ENCODE assay signal across 23 cellular contexts in the genomic region with DNA sequence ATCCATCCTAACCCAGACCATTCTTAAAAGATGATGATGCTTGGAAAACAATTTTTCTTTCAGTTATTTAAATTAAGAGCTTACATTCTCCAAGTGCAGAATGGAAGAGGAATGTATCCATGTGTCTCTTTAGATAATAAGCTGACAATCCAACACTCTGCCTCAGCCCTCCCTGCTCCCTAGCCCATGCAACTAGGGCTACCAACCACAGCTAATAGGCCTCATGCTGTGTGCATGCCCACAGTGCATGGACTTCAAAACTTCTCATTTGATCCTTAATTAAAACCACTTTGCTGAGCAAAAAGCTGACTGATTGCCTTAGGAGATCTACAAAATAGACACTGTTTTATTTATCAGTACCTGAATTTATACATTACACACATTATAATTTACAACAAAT.
"Had no signal": no experiment of that assay in that cellular context is flagged by ENCODE, and none has a peak within 500 bp of the region (broad histone marks: within the 10 kb centered on the region; RNA-seq: fewer than 3 reads in every experiment).

No MANE protein-coding gene starts in this region.

- H3K9me3 Mint-ChIP-seq: endodermal cell, mesothelial cell of epicardium had no signal

- H3K4me3 ChIP-seq: colonic mucosa, esophagus squamous epithelium, gastrocnemius medialis, heart right ventricle, left lung, lower lobe of right lung, mucosa of descending colon had no signal

- H3K27me3 Mint-ChIP-seq: dendritic cell treated with granulocyte-macrophage colony-stimulating factor and Interleukin-4, amounts not matched to agents 40 ng/mL and 50 ng/mL, for 4 days; effector memory CD8-positive, alpha-beta T cell had no signal

- H3K4me3 Mint-ChIP-seq: dendritic cell treated with granulocyte-macrophage colony-stimulating factor and Interleukin-4, amounts not matched to agents 40 ng/mL and 50 ng/mL, for 4 days; endodermal cell; mesothelial cell of epicardium had no signal

- H3K4me1 ChIP-seq: colonic mucosa, esophagus squamous epithelium, gastrocnemius medialis, heart right ventricle, left lung, lower lobe of right lung had no signal

- H3K36me3 ChIP-seq: colonic mucosa, esophagus squamous epithelium, gastrocnemius medialis, heart right ventricle, left lung, lower lobe of right lung had no signal

- H3K9me3 ChIP-seq: colonic mucosa, esophagus squamous epithelium, gastrocnemius medialis, heart right ventricle, left lung, lower lobe of right lung, mucosa of descending colon had no signal

- ATAC-seq: effector memory CD8-positive, alpha-beta T cell; esophagus mucosa; gastrocnemius medialis; heart right ventricle; left cardiac atrium; left lung; left ventricle myocardium superior; lower lobe of right lung; mucosa of descending colon had no signal

- H3K27ac Mint-ChIP-seq: dendritic cell treated with granulocyte-macrophage colony-stimulating factor and Interleukin-4, amounts not matched to agents 40 ng/mL and 50 ng/mL, for 4 days; effector memory CD8-positive, alpha-beta T cell; endodermal cell; mesothelial cell of epicardium had no signal

- H3K36me3 Mint-ChIP-seq: mesothelial cell of epicardium had no signal

- H3K27ac ChIP-seq: colonic mucosa, epithelial cell of prostate, esophagus squamous epithelium, gastrocnemius medialis, heart right ventricle, left lung, lower lobe of right lung had no signal

- H3K27me3 ChIP-seq: colonic mucosa, esophagus squamous epithelium, gastrocnemius medialis, heart right ventricle, left lung had no signal

- DNase-seq: colonic mucosa; cortex of kidney; effector CD8-positive, alpha-beta T cell; effector memory CD8-positive, alpha-beta T cell; endodermal cell; erythroblast; esophagus squamous epithelium; foreskin melanocyte; gastrocnemius medialis; glutamatergic neuron; head of caudate nucleus; heart right ventricle; hippocampal formation; left cardiac atrium; left lung; left ventricle myocardium superior; lower lobe of right lung; mesenchymal stem cell; mucosa of descending colon had no signal
